8 cellular contexts compared by ENCODE assay signal in the genomic region with DNA sequence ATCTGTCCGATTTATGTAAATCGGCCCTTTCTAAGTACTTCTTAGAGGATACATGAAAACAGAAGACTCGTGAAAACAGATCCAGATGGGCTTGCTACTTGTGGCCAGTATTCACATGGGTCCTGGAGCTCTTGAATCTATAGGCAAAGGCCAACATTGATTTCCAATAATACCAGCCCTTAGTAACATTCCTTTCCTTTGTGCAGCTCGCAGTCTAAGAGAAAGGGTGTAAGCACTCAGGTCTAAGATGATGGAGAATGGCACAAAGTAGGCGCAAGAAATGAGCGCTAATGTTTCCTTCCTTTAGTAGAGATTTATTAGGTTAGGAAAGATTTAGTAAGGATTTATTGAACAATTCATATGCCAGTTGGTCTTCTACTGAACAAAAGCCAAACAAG. TPM values are rescaled to one million over a fixed set of nuclear protein-coding genes. Genes with fewer than 3 reads are reported as not detected.
DNase-seq lines count a peak whose midpoint lies in the region; ATAC-seq, FAIRE-seq and TF ChIP-seq lines count a peak whose summit lies in the region.

No MANE protein-coding gene starts in this region.

- WGBS in thymus: 1% methylated on average over 6 of the region's 6 CpGs

- H3K36me3 ChIP-seq in thymus (ENCODE audit: control insufficient read depth, insufficient read depth) (no peaks in the 10 kb centered on the region), MG63 (no peaks in the 10 kb centered on the region)

- H3K4me1 ChIP-seq in thymus (ENCODE audit: control insufficient read depth, insufficient read depth, low read length): peaks cover 10% of the 10 kb centered on the region

- no peaks in the 10 kb centered on the region for H3K27me3 ChIP-seq in layer of hippocampus (ENCODE audit: control insufficient read depth, insufficient read depth, low read length)
- peaks cover 2% of the 10 kb centered on the region for H3K27me3 ChIP-seq in thymus (ENCODE audit: control insufficient read depth, insufficient read depth)
- H3K27me3 ChIP-seq in MG63: no peaks in the 10 kb centered on the region

- H3K4me3 ChIP-seq in astrocyte of the cerebellum (ENCODE audit: low read depth, low read length) (peak overlapping the region; percentile 64), thymus (ENCODE audit: low read length) (peak overlapping the region; percentile 65), MG63 (no peak overlapping the region)

- in situ Hi-C loops in astrocyte of the cerebellum (cut with HindIII; ENCODE audit: low sequenced_read_pairs): no loop called here

- no peak for ATAC-seq in HG03565 (IDR thresholded peaks at IDR 0.05; ENCODE audit: unreplicated experiment)

- H3K27ac ChIP-seq in layer of hippocampus (ENCODE audit: low read depth, low read length) (peak overlapping the region; percentile 95), thymus (ENCODE audit: low read depth) (peak overlapping the region; percentile 79)

- DNase-seq in DMS79 treated with DMSO at 0.1 percent for 48 hours (lab: John Stamatoyannopoulos, UW) (peak; percentile 82), NCI-H1694 treated with DMSO at 0.1 percent for 48 hours (lab: John Stamatoyannopoulos, UW) (peak; percentile 70), astrocyte of the cerebellum (ENCODE audit: low read depth) (peak; percentile 2), GM19239 (ENCODE audit: insufficient read length, low spot score) (no peak), MG63 (no peak)

- H3K9me3 ChIP-seq in thymus (ENCODE audit: control insufficient read depth) (no peaks in the 10 kb centered on the region), MG63 (no peaks in the 10 kb centered on the region)

- TF ChIP-seq CTCF in astrocyte of the cerebellum (IDR thresholded peaks at IDR 0.05; ENCODE audit: low read depth, low read length, missing control alignments): no peak

- no peak for FAIRE-seq in GM19239 (lab: Jason Lieb, UNC)

RNA-seq across cellular contexts. Expression of a gene that starts 0.6 kb away (rescaled TPM):
- polyA plus RNA-seq in thymus: not detected
- not detected in 2 replicates for total RNA-seq in MG63 (2014; rRNA removed; shearing (Covaris generic); ENCODE audit: low replicate concordance)

RNA-seq across cellular contexts. Expression of a gene that starts 0.6 kb away (rescaled TPM):
- polyA plus RNA-seq in thymus: not detected
- total RNA-seq in MG63 (2014; rRNA removed; shearing (Covaris generic); ENCODE audit: low replicate concordance): not detected in 2 replicates

Comparison
In these comparisons a context has a peak if more than half of its experiments do, and no peak if none do; other contexts are left out.
1. DNase-seq: peak in DMS79 treated with DMSO at 0.1 percent for 48 hours (single experiment), NCI-H1694 treated with DMSO at 0.1 percent for 48 hours (single experiment) and astrocyte of the cerebellum (single experiment); none in GM19239 (single experiment) and MG63 (single experiment).